Comparison of ENCODE assay signal across 10 cellular contexts in the genomic region with DNA sequence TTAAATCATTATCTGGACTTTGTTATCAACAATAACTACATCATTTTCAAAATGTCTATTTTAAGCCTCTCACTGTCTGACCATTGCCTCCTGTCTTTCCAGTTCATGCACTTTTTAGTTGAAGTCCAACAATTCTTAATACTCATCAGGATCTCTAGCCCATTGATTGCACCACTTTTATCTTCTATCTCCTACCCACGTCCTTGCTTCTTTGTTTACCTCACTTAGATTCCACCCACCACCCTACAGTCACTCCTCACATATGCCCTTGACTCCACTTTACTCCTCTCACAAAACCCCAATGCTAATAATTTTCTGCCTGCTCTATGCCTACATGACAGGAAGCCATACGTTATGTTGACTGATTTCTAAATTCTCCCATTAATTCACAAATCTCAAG. TPM values are rescaled to one million over a fixed set of nuclear protein-coding genes. Genes with fewer than 3 reads are reported as not detected.
"Had no signal": no experiment of that assay in that cellular context is flagged by ENCODE, and none has a peak within 500 bp of the region (broad histone marks: within the 10 kb centered on the region; RNA-seq: fewer than 3 reads in every experiment).

No MANE protein-coding gene starts in this region.

- H3K9me3 Mint-ChIP-seq: IgD-negative memory B cell had no signal

- FAIRE-seq: HepG2, HTR-8/SVneo, K562 had no signal

- DNase-seq: IMR-90, KBM-7, KG1 had no signal

- H3K4me3 Mint-ChIP-seq: IgD-negative memory B cell had no signal

- H3K27ac Mint-ChIP-seq: IgD-negative memory B cell had no signal

- H3K27ac ChIP-seq: HL-60 had no signal

- H3K4me3 ChIP-seq: K562 had no signal

- ATAC-seq: HepG2, K562 had no signal

RNA-seq across cellular contexts. Expression of a gene that starts 21.9 kb away (rescaled TPM):
- total RNA-seq: HepG2, HT-29, HT1080, K562 had no signal
- polyA plus RNA-seq: HepG2, IgD-negative memory B cell, K562 had no signal
